ENCODE assay signal across 13 cellular contexts in genomic region chr16:57799619-57800212, GRCh38. TPM values are rescaled to one million over a fixed set of nuclear protein-coding genes. Genes with fewer than 3 reads are reported as not detected.
DNase-seq lines count a peak whose midpoint lies in the region; ATAC-seq, FAIRE-seq and TF ChIP-seq lines count a peak whose summit lies in the region.
"Had no signal": no experiment of that assay in that cellular context is flagged by ENCODE, and none has a peak within 500 bp of the region (broad histone marks: within the 10 kb centered on the region; RNA-seq: fewer than 3 reads in every experiment).

No MANE protein-coding gene starts in this region.

- in situ Hi-C loops in K562 (cut with MboI): no loop called here

- POLR2A ChIA-PET in K562 (lab: Yijun Ruan, JAX): interaction anchor here (0.7 to 4.5 kb wide), 7 partner anchors 9 to 64 kb away, joined by 3 to 20 read pairs (median 3); partner anchors contain the start of gene KATNB1
- POLR2A ChIA-PET in naive thymus-derived CD4-positive, alpha-beta T cell (lab: Charles Lee): no interaction called here

- intact Hi-C loops in K562 (cut with micrococcal nuclease): loop anchor here (2.0 kb wide), 1 partner anchor 59 kb away; no protein-coding TSS in a partner anchor
- intact Hi-C loops in naive thymus-derived CD4-positive, alpha-beta T cell (cut with micrococcal nuclease): no loop called here

- no TSS peak for BruUV-seq in K562 (replicated peaks; lab: Mats Ljungman, UMichigan)

- H3K9me1 ChIP-seq in K562 (ENCODE audit: control insufficient read depth, insufficient read depth, low read length): no peaks in the 10 kb centered on the region

- DNase-seq in GDM1 (lab: John Stamatoyannopoulos, UW): peak; percentile 62
- peak in 1 of 4 experiments; percentile 54 for DNase-seq in K562 (ENCODE audit: extremely low read depth in 1 of 4, low spot score in 3 of 4)
- no peak for DNase-seq in naive thymus-derived CD4-positive, alpha-beta T cell
- no peak for DNase-seq in NCI-H1417 treated with DMSO at 0.1 percent for 48 hours (lab: John Stamatoyannopoulos, UW)
- no peak for DNase-seq in activated effector memory CD4-positive, alpha-beta T cell treated with anti-CD3 and anti-CD28 coated beads, Interleukin-2, amount 50 U/mL, for 16 hours
- DNase-seq in iPS-NIHi7 (ENCODE audit: extremely low spot score): no peak
- DNase-seq: activated CD8-positive, alpha-beta memory T cell treated with anti-CD3 and anti-CD28 coated beads for 24 hours; nephron progenitor cell; PC-3 had no signal

- no peak for TF ChIP-seq CTCF in K562 (IDR thresholded peaks at IDR 0.05 in 2 of 3, conservative IDR thresholded peaks at IDR 0.05 in 1 of 3; ENCODE audit: insufficient read depth in 2 of 3, low read depth in 1 of 3, low read length in 3 of 3)

- peak; percentile 60 for FAIRE-seq in K562 (lab: Jason Lieb, UNC)
- FAIRE-seq: G401.6 had no signal

- TF ChIP-seq EP300 in K562 (IDR thresholded peaks at IDR 0.05; ENCODE audit: low read length): no peak

- ATAC-seq in K562 (no peak), GM21723 (IDR thresholded peaks at IDR 0.05; ENCODE audit: unreplicated experiment) (no peak)
- ATAC-seq in naive thymus-derived CD4-positive, alpha-beta T cell: no peak
- ATAC-seq: PC-3 had no signal

- TF ChIP-seq POLR2A in K562 (conservative IDR thresholded peaks at IDR 0.05): no peak

- H3K9me3 ChIP-seq in BLaER1 (no peaks in the 10 kb centered on the region), K562 (replicated peaks; ENCODE audit: control insufficient read depth, insufficient read depth, low read depth, low read length) (no peaks in the 10 kb centered on the region)
- no peaks in the 10 kb centered on the region for H3K9me3 ChIP-seq in naive thymus-derived CD4-positive, alpha-beta T cell (ENCODE audit: control insufficient read depth in 2 of 3, low read length in 3 of 3)
- H3K9me3 ChIP-seq: breast epithelium had no signal

- H3K27me3 ChIP-seq in BLaER1 (no peaks in the 10 kb centered on the region), K562 (ENCODE audit: control insufficient read depth in 2 of 2, insufficient read depth in 2 of 2, low read length in 2 of 2) (no peaks in the 10 kb centered on the region)
- H3K27me3 ChIP-seq in naive thymus-derived CD4-positive, alpha-beta T cell (ENCODE audit: control insufficient read depth in 2 of 2, insufficient read depth in 2 of 2, low read length in 2 of 2): peaks cover 0 to 8% of the 10 kb centered on the region in 2 donors
- H3K27me3 ChIP-seq: breast epithelium had no signal

- H3K4me3 ChIP-seq in BLaER1 (no peak overlapping the region), K562 (peak overlapping the region; percentile 61; the same call in 1 of the 2 replicates)
- no peak overlapping the region for H3K4me3 ChIP-seq in naive thymus-derived CD4-positive, alpha-beta T cell (ENCODE audit: low read length)

- H3K27ac Mint-ChIP-seq in naive thymus-derived CD4-positive, alpha-beta T cell: peak overlapping the region in 2 of 9 donors; percentile 6 to 47
- H3K27ac Mint-ChIP-seq: nephron progenitor cell had no signal

- peaks cover 47% of the 10 kb centered on the region for H3K79me2 ChIP-seq in K562 (ENCODE audit: control insufficient read depth, insufficient read depth, low read length)

- H3K9ac ChIP-seq in BLaER1 (peak overlapping the region; percentile 25; the same call in 1 of the 2 replicates), K562 (ENCODE audit: insufficient read depth in 1 of 2, low read depth in 2 of 2, low read length in 2 of 2) (peak overlapping the region; percentile 76 to 90; a peak in 3 of 4 replicates)

- H3K4me1 Mint-ChIP-seq in naive thymus-derived CD4-positive, alpha-beta T cell: peaks cover 19 to 38% (median 31%) of the 10 kb centered on the region in 7 donors

- WGBS in K562 (ENCODE audit: insufficient coverage, low coverage, missing lambda C conversion rate): 15% methylated on average over 5 of the region's 5 CpGs

- no peak overlapping the region for H2AFZ ChIP-seq in K562 (ENCODE audit: low read depth, low read length)

- peaks cover 9 to 48% (median 18%) of the 10 kb centered on the region in 5 donors for H3K27me3 Mint-ChIP-seq in naive thymus-derived CD4-positive, alpha-beta T cell

- TF ChIP-seq RAD21 in K562 (CRISPR knock-in tag; conservative IDR thresholded peaks at IDR 0.05 in 1 of 2, IDR thresholded peaks at IDR 0.05 in 1 of 2): no peak

- H3K27ac ChIP-seq in BLaER1 (peak overlapping the region; percentile 18; the same call in 1 of the 2 replicates), K562 (ENCODE audit: extremely low read depth, low read depth, low read length) (peak overlapping the region; percentile 86)
- H3K27ac ChIP-seq in naive thymus-derived CD4-positive, alpha-beta T cell (ENCODE audit: low read depth, low read length): no peak overlapping the region

- H3K36me3 ChIP-seq in BLaER1 (peaks cover 10% of the 10 kb centered on the region; the same call in 1 of the 2 replicates), K562 (ENCODE audit: control insufficient read depth, insufficient read depth, low read length) (peaks cover 45% of the 10 kb centered on the region)
- H3K36me3 ChIP-seq in naive thymus-derived CD4-positive, alpha-beta T cell (ENCODE audit: control insufficient read depth in 2 of 3, insufficient read depth in 3 of 3, low read length in 3 of 3): no peaks in the 10 kb centered on the region
- H3K36me3 ChIP-seq: breast epithelium had no signal

- H3K4me1 ChIP-seq in BLaER1 (peaks cover 83% of the 10 kb centered on the region), K562 (replicated peaks in 1 of 2; ENCODE audit: control insufficient read depth in 2 of 2, insufficient read depth in 2 of 2, low read length in 2 of 2) (peaks cover 53 to 70% of the 10 kb centered on the region in 2 experiments)
- peaks cover 0 to 12% of the 10 kb centered on the region in 2 donors for H3K4me1 ChIP-seq in naive thymus-derived CD4-positive, alpha-beta T cell (ENCODE audit: control insufficient read depth in 2 of 2, insufficient read depth in 2 of 2, low read length in 2 of 2)

- peaks cover 0 to 2% (median 0%) of the 10 kb centered on the region in 11 donors for H3K9me3 Mint-ChIP-seq in naive thymus-derived CD4-positive, alpha-beta T cell
- H3K9me3 Mint-ChIP-seq: nephron progenitor cell had no signal

- H3K4me3 Mint-ChIP-seq in naive thymus-derived CD4-positive, alpha-beta T cell: peak overlapping the region in 6 of 10 donors; percentile 6 to 70 (median 33)

- CTCF ChIA-PET in K562 (lab: Yijun Ruan, JAX; ENCODE audit: low intra/inter-chr PET ratio): no interaction called here
- CTCF ChIA-PET in naive thymus-derived CD4-positive, alpha-beta T cell (lab: Charles Lee): no interaction called here

- H3K4me2 ChIP-seq in BLaER1 (peak overlapping the region; percentile 100), K562 (ENCODE audit: insufficient read depth, low read length) (peak overlapping the region; percentile 95)

- H3K36me3 Mint-ChIP-seq in naive thymus-derived CD4-positive, alpha-beta T cell: peaks cover 0 to 6% (median 0%) of the 10 kb centered on the region in 5 donors

- H4K20me1 ChIP-seq in BLaER1 (no peaks in the 10 kb centered on the region), K562 (replicated peaks; ENCODE audit: control insufficient read depth, insufficient read depth, low read length) (peaks cover 4% of the 10 kb centered on the region; the same call in 1 of the 2 replicates)

TF ChIP-seq in K562, 482 proteins besides CTCF, POLR2A, EP300 and RAD21 (continues in another document):
- TF ChIP-seq DMBX1 (CRISPR knock-in tag; IDR thresholded peaks at IDR 0.05; ENCODE audit: borderline replicate concordance): peak; percentile 11; the same call in 1 of the 2 replicates
- no peak for TF ChIP-seq MYC (IDR thresholded peaks at IDR 0.05; ENCODE audit: low read depth, low read length)
- TF ChIP-seq MYC (CRISPR knock-in tag; IDR thresholded peaks at IDR 0.05; ENCODE audit: borderline replicate concordance, low read depth): 0 out of 2 replicates have a peak, but pooled peaks have one; percentile 33
- no peak for TF ChIP-seq HMGN3 (IDR thresholded peaks at IDR 0.05; ENCODE audit: borderline replicate concordance, extremely low read depth, insufficient read length, low read depth, low read length)
- TF ChIP-seq RBM22 (IDR thresholded peaks at IDR 0.05; ENCODE audit: low read depth, low read length, poor library complexity, severe bottlenecking): no peak
- TF ChIP-seq ETV6 (IDR thresholded peaks at IDR 0.05; ENCODE audit: borderline replicate concordance in 1 of 2, low read depth in 2 of 2, low read length in 1 of 2): 0 out of 4 replicates have a peak, but pooled peaks of 1 of the 2 experiments have one; percentile 27
- no peak for TF ChIP-seq ETV6 (CRISPR knock-in tag; IDR thresholded peaks at IDR 0.05; ENCODE audit: borderline replicate concordance)

RNA-seq across cellular contexts. Expression of gene KIFC3, which starts 2.6 kb away (rescaled TPM):
- total RNA-seq in K562 (2011; cell fraction: chromatin; rRNA removed; ENCODE audit: low replicate concordance): 164 and 411 TPM in 2 replicates
- total RNA-seq in K562 (2011; cell fraction: nucleolus; rRNA removed): 182 and 194 TPM in 2 replicates
- total RNA-seq in K562 (2011; cell fraction: nucleoplasm; rRNA removed): 159 and 191 TPM in 2 replicates
- total RNA-seq in K562 (2014; rRNA removed) (103 and 106 TPM in 2 replicates), K562 (2014; rRNA removed; fragmentation: Illumina TruSeq; extraction: Trizol) (19.0 and 22.9 TPM in 2 replicates), K562 (2015; rRNA removed; fragmentation: Illumina TruSeq; extraction: Trizol) (26.2 and 28.4 TPM in 2 replicates), K562 (2021) (94.5 and 105 TPM in 2 replicates)
- polyA plus RNA-seq in K562 (2011; rRNA removed) (53.3 and 63.5 TPM in 2 replicates), K562 (2014; fragmentation: Illumina TruSeq; extraction: Trizol) (20.2 and 47.1 TPM in 2 replicates), K562 (2014; fragmentation: Nextera tagmentation; extraction: Ambion mirVana) (under 1 TPM; 0.23 to 0.96 TPM), K562 (2014; rRNA removed) (78.1 and 80.3 TPM in 2 replicates)
- 55.1 and 112 TPM in 2 replicates for polyA plus RNA-seq in K562 (2011; cell fraction: cytosol; rRNA removed)
- 117 and 212 TPM in 2 replicates for polyA plus RNA-seq in K562 (2011; cell fraction: nucleus; rRNA removed)
- polyA plus RNA-seq in K562 (2012): 52.0 and 117 TPM in 2 replicates
- 30.1 and 42.3 TPM in 2 replicates for polyA minus RNA-seq in K562 (2011; rRNA and poly(A)+ RNA removed)
- polyA minus RNA-seq in K562 (2011; cell fraction: cytosol; rRNA and poly(A)+ RNA removed): 44.9 and 52.3 TPM in 2 replicates
- 83.2 and 86.6 TPM in 2 replicates for polyA minus RNA-seq in K562 (2011; cell fraction: nucleus; rRNA and poly(A)+ RNA removed)
- 1 to 10 TPM in 2 of 5 experiments, under 1 TPM in 2, not detected in 1; 0.73 to 9.2 (median 1.6) TPM for total RNA-seq in naive thymus-derived CD4-positive, alpha-beta T cell
- not detected for polyA plus RNA-seq in naive thymus-derived CD4-positive, alpha-beta T cell
